Comparison of ENCODE assay signal across 8 cellular contexts in genomic region chr1:7117599-7118281, GRCh38.
DNase-seq lines count a peak whose midpoint lies in the region; ATAC-seq lines count a peak whose summit lies in the region.

No MANE protein-coding gene starts in this region.

- no peaks in the 10 kb centered on the region for H3K36me3 Mint-ChIP-seq in stimulated activated naive B cell treated with anti-CD40 and anti-IgM and Interleukin-4, amounts not matched to agents 10 μg/mL and 1 μg/mL and 100 μg/mL, for 72 hours

- H3K36me3 ChIP-seq in skeletal muscle tissue (ENCODE audit: control insufficient read depth in 3 of 3, insufficient read depth in 3 of 3, low read length in 3 of 3): no peaks in the 10 kb centered on the region

- peaks cover 0 to 7% of the 10 kb centered on the region in 2 donors for H3K27me3 Mint-ChIP-seq in stimulated activated naive B cell treated with anti-CD40 and anti-IgM and Interleukin-4, amounts not matched to agents 10 μg/mL and 1 μg/mL and 100 μg/mL, for 72 hours

- no peaks in the 10 kb centered on the region for H3K9me3 ChIP-seq in skeletal muscle tissue (ENCODE audit: control insufficient read depth in 3 of 3, low read length in 3 of 3)

- peaks cover 9 to 22% (median 21%) of the 10 kb centered on the region in 3 donors for H3K4me1 ChIP-seq in skeletal muscle tissue (ENCODE audit: control insufficient read depth in 3 of 3, insufficient read depth in 3 of 3, low read length in 3 of 3)

- H3K9ac ChIP-seq in skeletal muscle tissue (ENCODE audit: low read depth in 1 of 3, low read length in 3 of 3): no peak overlapping the region

- DNase-seq in NCI-H1694 treated with DMSO at 0.1 percent for 48 hours (lab: John Stamatoyannopoulos, UW) (peak; percentile 79), NCI-H1694 (lab: John Stamatoyannopoulos, UW) (no peak), RPMI8226 (peak; percentile 62), foreskin melanocyte (peak; percentile 96), T-helper 1 cell (no peak), NCI-H187 (lab: John Stamatoyannopoulos, UW) (no peak)
- DNase-seq in stimulated activated naive B cell treated with anti-CD40 and anti-IgM and Interleukin-4, amounts not matched to agents 10 μg/mL and 1 μg/mL and 100 μg/mL, for 72 hours: no peak

- peak overlapping the region in 1 of 3 donors; percentile 26 for H3K4me3 ChIP-seq in skeletal muscle tissue (ENCODE audit: low read length in 3 of 3)

- H3K9me3 Mint-ChIP-seq in stimulated activated naive B cell treated with anti-CD40 and anti-IgM and Interleukin-4, amounts not matched to agents 10 μg/mL and 1 μg/mL and 100 μg/mL, for 72 hours: peaks cover 3 to 8% of the 10 kb centered on the region in 2 donors

- no peak overlapping the region for H3K27ac Mint-ChIP-seq in stimulated activated naive B cell treated with anti-CD40 and anti-IgM and Interleukin-4, amounts not matched to agents 10 μg/mL and 1 μg/mL and 100 μg/mL, for 72 hours

- ATAC-seq in stimulated activated naive B cell treated with anti-CD40 and anti-IgM and Interleukin-4, amounts not matched to agents 10 μg/mL and 1 μg/mL and 100 μg/mL, for 72 hours (replicated peaks): no peak

- no peak overlapping the region for H3K4me3 Mint-ChIP-seq in stimulated activated naive B cell treated with anti-CD40 and anti-IgM and Interleukin-4, amounts not matched to agents 10 μg/mL and 1 μg/mL and 100 μg/mL, for 72 hours

- no peaks in the 10 kb centered on the region for H3K4me1 Mint-ChIP-seq in stimulated activated naive B cell treated with anti-CD40 and anti-IgM and Interleukin-4, amounts not matched to agents 10 μg/mL and 1 μg/mL and 100 μg/mL, for 72 hours

- peaks cover 0 to 13% (median 2%) of the 10 kb centered on the region in 3 donors for H3K27me3 ChIP-seq in skeletal muscle tissue (ENCODE audit: control insufficient read depth in 3 of 3, insufficient read depth in 3 of 3, low read length in 3 of 3)

- H3K27ac ChIP-seq in skeletal muscle tissue (ENCODE audit: low read depth, low read length): peak overlapping the region; percentile 42

Comparison
In these comparisons a context has a peak if more than half of its experiments do, and no peak if none do; other contexts are left out.
1. DNase-seq: peak in NCI-H1694 treated with DMSO at 0.1 percent for 48 hours (single experiment), RPMI8226 (single experiment) and foreskin melanocyte (single experiment); none in NCI-H1694 (single experiment), T-helper 1 cell (0 of 5), stimulated activated naive B cell treated with anti-CD40 and anti-IgM and Interleukin-4, amounts not matched to agents 10 μg/mL and 1 μg/mL and 100 μg/mL, for 72 hours (single experiment) and NCI-H187 (0 of 2).